Comparison of ENCODE assay signal across 28 cellular contexts in genomic region chr12:104611671-104612070, GRCh38.
"Had no signal": no experiment of that assay in that cellular context is flagged by ENCODE, and none has a peak within 500 bp of the region (broad histone marks: within the 10 kb centered on the region; RNA-seq: fewer than 3 reads in every experiment).

No MANE protein-coding gene starts in this region.

- FAIRE-seq: kidney, small intestine, urothelium cell line had no signal

- H3K9me3 Mint-ChIP-seq: activated CD8-positive, alpha-beta T cell treated with anti-CD3 and anti-CD28 coated beads for 36 hours; activated naive CD8-positive, alpha-beta T cell treated with anti-CD3 and anti-CD28 coated beads for 36 hours; brain; immature natural killer cell had no signal

- H3K4me3 Mint-ChIP-seq: activated B cell treated with CpG ODN at 0.5 μM for 24 hours; activated CD8-positive, alpha-beta T cell treated with anti-CD3 and anti-CD28 coated beads for 36 hours; activated naive CD8-positive, alpha-beta T cell treated with anti-CD3 and anti-CD28 coated beads for 36 hours; immature natural killer cell had no signal

- H3K9ac ChIP-seq: parathyroid adenoma had no signal

- H3K27ac Mint-ChIP-seq: activated B cell treated with CpG ODN at 0.5 μM for 24 hours; activated CD8-positive, alpha-beta T cell treated with anti-CD3 and anti-CD28 coated beads for 36 hours; activated naive CD8-positive, alpha-beta T cell treated with anti-CD3 and anti-CD28 coated beads for 36 hours had no signal

- H3K36me3 Mint-ChIP-seq: immature natural killer cell had no signal

- H3K4me3 ChIP-seq: ascending aorta, cardiac muscle cell, colonic mucosa, heart left ventricle, psoas muscle, sigmoid colon, tibial nerve had no signal

- DNase-seq: activated B cell treated with CpG ODN at 0.5 μM for 24 hours; activated CD4-positive, alpha-beta T cell treated with anti-CD3 and anti-CD28 coated beads, Interleukin-2, amount 50 U/mL, for 1 hour; activated CD8-positive, alpha-beta T cell treated with anti-CD3 and anti-CD28 coated beads for 36 hours; activated naive CD4-positive, alpha-beta T cell; activated naive CD8-positive, alpha-beta T cell treated with anti-CD3 and anti-CD28 coated beads for 36 hours; activated T-cell treated with anti-CD3 and anti-CD28 coated beads, Interleukin-2, amount 50 U/mL, for 48 hours; cerebellar nuclear complex; colonic mucosa; foreskin keratinocyte; heart left ventricle; hypothalamus; immature natural killer cell; kidney; left colon; mammary epithelial cell; occipital lobe; psoas muscle; sigmoid colon; small intestine; stimulated activated CD4-positive, alpha-beta T cell treated with anti-CD3 and anti-CD28 coated beads, Interleukin-4, amount 100 ng/mL, for 24 hours; stimulated activated naive CD4-positive, alpha-beta T cell had no signal

- H3K4me1 ChIP-seq: colonic mucosa, foreskin keratinocyte, parathyroid adenoma, psoas muscle had no signal

- H3K36me3 ChIP-seq: ascending aorta, cardiac muscle cell, colonic mucosa, heart left ventricle, sigmoid colon, tibial nerve had no signal

- ATAC-seq: activated CD8-positive, alpha-beta T cell treated with anti-CD3 and anti-CD28 coated beads for 36 hours; esophagus mucosa; foreskin keratinocyte; heart left ventricle; left colon; psoas muscle had no signal

- H3K9me3 ChIP-seq: ascending aorta, colonic mucosa, heart left ventricle, psoas muscle, sigmoid colon, tibial nerve had no signal

- H2AFZ ChIP-seq: parathyroid adenoma had no signal

- H3K27ac ChIP-seq: ascending aorta, colonic mucosa, foreskin keratinocyte, heart left ventricle, parathyroid adenoma, psoas muscle, sigmoid colon, tibial nerve had no signal

- H3K27me3 ChIP-seq: ascending aorta, cardiac muscle cell, colonic mucosa, foreskin keratinocyte, heart left ventricle, sigmoid colon, tibial nerve had no signal

- H3K27me3 Mint-ChIP-seq: activated B cell treated with CpG ODN at 0.5 μM for 24 hours; activated CD8-positive, alpha-beta T cell treated with anti-CD3 and anti-CD28 coated beads for 36 hours; activated naive CD8-positive, alpha-beta T cell treated with anti-CD3 and anti-CD28 coated beads for 36 hours; brain had no signal

- H3K79me2 ChIP-seq: parathyroid adenoma had no signal
